Comparison of ENCODE assay signal across 18 cellular contexts in the genomic region with DNA sequence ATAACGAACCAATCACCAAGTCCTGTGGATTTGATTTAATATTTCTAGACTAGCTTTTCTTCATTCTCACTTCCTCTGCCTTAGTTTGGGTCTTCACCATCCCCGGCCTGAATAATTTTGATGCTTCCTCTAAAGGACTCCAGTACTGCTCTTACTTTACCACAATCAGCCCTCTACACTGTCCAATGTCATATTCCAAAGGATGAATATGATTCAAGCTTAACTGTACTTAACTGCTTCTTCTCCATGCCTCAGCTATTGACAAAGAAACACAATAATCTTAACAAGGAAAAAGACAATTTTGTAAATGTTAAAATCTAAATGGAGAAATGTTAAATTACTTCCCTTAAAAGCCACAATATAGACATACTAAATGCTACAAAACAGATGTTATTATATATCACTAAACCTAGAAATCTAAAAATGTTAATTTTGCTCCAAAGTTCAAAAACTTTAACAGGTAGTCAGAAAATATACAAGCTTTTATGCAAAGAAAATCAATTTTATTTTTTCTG.
A peak's percentile ranks its signal among the peaks of the same experiment; 100 is the strongest.
DNase-seq lines count a peak whose midpoint lies in the region; ATAC-seq, FAIRE-seq and TF ChIP-seq lines count a peak whose summit lies in the region.
"Had no signal": no experiment of that assay in that cellular context is flagged by ENCODE, and none has a peak within 500 bp of the region (broad histone marks: within the 10 kb centered on the region; RNA-seq: fewer than 3 reads in every experiment).

No MANE protein-coding gene starts in this region.

- H3K4me3 ChIP-seq in HepG2 (replicated peaks in 1 of 3; ENCODE audit: insufficient read depth in 1 of 3, low read depth in 2 of 3, low read length in 3 of 3) (no peak overlapping the region), right lobe of liver (no peak overlapping the region), suprapubic skin (no peak overlapping the region), thyroid gland (replicated peaks in 1 of 3) (no peak overlapping the region)
- H3K4me3 ChIP-seq in CD4-positive, alpha-beta memory T cell (ENCODE audit: low read length in 2 of 2): no peak overlapping the region

- 77% methylated on average over 2 of the region's 2 CpGs for WGBS in HepG2 (ENCODE audit: low lambda C conversion rate)
- WGBS in right lobe of liver (ENCODE audit: insufficient coverage, low coverage, low lambda C conversion rate, missing lambda C conversion rate): 88% methylated on average over 2 of the region's 2 CpGs
- 79% methylated on average over 2 of the region's 2 CpGs for WGBS in suprapubic skin
- 88 to 95% methylated on average over 2 of the region's 2 CpGs for whole genome bisulfite sequencing in thyroid gland, 2 donors

- H3K4me1 ChIP-seq in HepG2 (ENCODE audit: insufficient read depth, low read length) (peaks cover 58% of the 10 kb centered on the region), right lobe of liver (no peaks in the 10 kb centered on the region), suprapubic skin (peaks cover 6% of the 10 kb centered on the region), thyroid gland (peaks cover 17 to 38% of the 10 kb centered on the region in 2 donors)
- H3K4me1 ChIP-seq in CD4-positive, alpha-beta memory T cell (ENCODE audit: insufficient read depth, low read length): no peaks in the 10 kb centered on the region

- no peak overlapping the region for H3K4me3 Mint-ChIP-seq in CD4-positive, alpha-beta memory T cell
- H3K4me3 Mint-ChIP-seq: CD14-positive monocyte; T-helper 1 cell treated with Interleukin-12 subunit alpha and Interleukin-12 subunit beta and Interleukin-4 antibody, amounts not matched to agents 30 μg/mL and 1 μg/mL, for 36 hours had no signal

- TF ChIP-seq CTCF in HepG2 (CRISPR knock-in tag; IDR thresholded peaks at IDR 0.05) (no peak), right lobe of liver (IDR thresholded peaks at IDR 0.05) (no peak), suprapubic skin (IDR thresholded peaks at IDR 0.05) (no peak), thyroid gland (IDR thresholded peaks at IDR 0.05) (no peak)

- FAIRE-seq in HepG2 (lab: Jason Lieb, UNC): no peak

- H3K27ac ChIP-seq in HepG2 (ENCODE audit: extremely low read length, insufficient read depth, low read length) (peak overlapping the region; percentile 31), right lobe of liver (no peak overlapping the region), suprapubic skin (no peak overlapping the region), thyroid gland (no peak overlapping the region)
- H3K27ac ChIP-seq in CD4-positive, alpha-beta memory T cell (ENCODE audit: low read depth, low read length): no peak overlapping the region
- H3K27ac ChIP-seq: 22Rv1, brain microvascular endothelial cell, RWPE1 had no signal

- TSS peak; percentile 69 for BruUV-seq in HepG2 (replicated peaks; lab: Mats Ljungman, UMichigan)

- no peak for TF ChIP-seq RAD21 in HepG2 (CRISPR knock-in tag; IDR thresholded peaks at IDR 0.05)

- H3K9me3 ChIP-seq in HepG2 (ENCODE audit: low read length) (no peaks in the 10 kb centered on the region), right lobe of liver (no peaks in the 10 kb centered on the region), suprapubic skin (no peaks in the 10 kb centered on the region), thyroid gland (no peaks in the 10 kb centered on the region)
- no peaks in the 10 kb centered on the region for H3K9me3 ChIP-seq in CD4-positive, alpha-beta memory T cell (ENCODE audit: control insufficient read depth in 1 of 2, low read length in 2 of 2)

- H3K9ac ChIP-seq in HepG2 (ENCODE audit: insufficient read depth, low read depth, low read length): 0 out of 2 replicates have a peak overlapping the region, but pooled peaks have one; percentile 7

- in situ Hi-C loops in HepG2 (cut with HindIII; ENCODE audit: extremely low pct_ligation_motif_present, low pct_unique_long_range_greater_than_20kb): no loop called here

- no peaks in the 10 kb centered on the region for H3K4me1 Mint-ChIP-seq in CD4-positive, alpha-beta memory T cell

- H4K20me1 ChIP-seq in HepG2 (ENCODE audit: insufficient read depth, low read length): no peaks in the 10 kb centered on the region

- H3K9me3 Mint-ChIP-seq in CD4-positive, alpha-beta memory T cell: peaks cover 0 to 2% (median 0%) of the 10 kb centered on the region in 8 donors
- H3K9me3 Mint-ChIP-seq: CD14-positive monocyte; T-helper 1 cell treated with Interleukin-12 subunit alpha and Interleukin-12 subunit beta and Interleukin-4 antibody, amounts not matched to agents 30 μg/mL and 1 μg/mL, for 36 hours had no signal

- H2AFZ ChIP-seq in HepG2 (ENCODE audit: low read length): peak overlapping the region; percentile 1

- H3K36me3 Mint-ChIP-seq in CD4-positive, alpha-beta memory T cell: no peaks in the 10 kb centered on the region
- H3K36me3 Mint-ChIP-seq: CD14-positive monocyte had no signal

- peaks cover 4 to 14% of the 10 kb centered on the region in 2 donors for H3K27me3 Mint-ChIP-seq in CD4-positive, alpha-beta memory T cell

- H3K27me3 ChIP-seq in HepG2 (ENCODE audit: control insufficient read depth in 1 of 2, insufficient read depth in 2 of 2, low read length in 2 of 2) (no peaks in the 10 kb centered on the region), right lobe of liver (no peaks in the 10 kb centered on the region), suprapubic skin (no peaks in the 10 kb centered on the region), thyroid gland (no peaks in the 10 kb centered on the region)
- no peaks in the 10 kb centered on the region for H3K27me3 ChIP-seq in CD4-positive, alpha-beta memory T cell (ENCODE audit: insufficient read depth, low read length)
- H3K27me3 ChIP-seq: brain microvascular endothelial cell had no signal

- POLR2A ChIA-PET in HepG2 (lab: Yijun Ruan, JAX): interaction anchor here (0.6 to 2.8 kb wide), 14 partner anchors 12 to 174 kb away, joined by 3 to 26 read pairs (median 4); a partner anchor contains a TSS
- POLR2A ChIA-PET in CD4-positive, alpha-beta memory T cell (lab: Charles Lee; ENCODE audit: partially characterized antibody): no interaction called here

- TF ChIP-seq EP300 in HepG2 (IDR thresholded peaks at IDR 0.05; ENCODE audit: low read depth in 2 of 2, low read length in 2 of 2): no peak
- no peak for TF ChIP-seq EP300 in HepG2 (CRISPR knock-in tag; IDR thresholded peaks at IDR 0.05; ENCODE audit: borderline replicate concordance)
- TF ChIP-seq EP300 in suprapubic skin (IDR thresholded peaks at IDR 0.05): no peak

- H3K27ac Mint-ChIP-seq in CD4-positive, alpha-beta memory T cell: peak overlapping the region in 1 of 7 donors; percentile 16
- H3K27ac Mint-ChIP-seq: T-helper 1 cell treated with Interleukin-12 subunit alpha and Interleukin-12 subunit beta and Interleukin-4 antibody, amounts not matched to agents 30 μg/mL and 1 μg/mL, for 36 hours had no signal

- peak; percentile 26 for ATAC-seq in HepG2
- ATAC-seq in right lobe of liver: no peak
- peak; percentile 32 for ATAC-seq in HG02840 (IDR thresholded peaks at IDR 0.05; ENCODE audit: low FRiP score, unreplicated experiment)
- ATAC-seq in esophagus mucosa: no peak
- ATAC-seq: HCT116 had no signal

- no peaks in the 10 kb centered on the region for H3K79me2 ChIP-seq in HepG2 (ENCODE audit: insufficient read depth, low read length)

- intact Hi-C loops in HepG2 (cut with micrococcal nuclease; ENCODE audit: unreplicated experiment): loop anchor here (5.0 kb wide), 1 partner anchor 53 kb away; no protein-coding TSS in a partner anchor
- intact Hi-C loops in right lobe of liver (cut with DNase I): no loop called here
- intact Hi-C loops in CD4-positive, alpha-beta memory T cell (cut with micrococcal nuclease): no loop called here
- intact Hi-C loops in thyroid gland (cut with DNase I): no loop called here

- CTCF ChIA-PET in HepG2 (lab: Yijun Ruan, JAX; ENCODE audit: low intra/inter-chr PET ratio, low total read pairs): interaction anchor here (1.6 kb wide), 1 partner anchor 26 kb away, joined by 3 read pairs; no protein-coding TSS in a partner anchor
- CTCF ChIA-PET in CD4-positive, alpha-beta memory T cell (lab: Charles Lee; ENCODE audit: partially characterized antibody): no interaction called here

- peak overlapping the region; percentile 9; the same call in 1 of the 2 replicates for H3K4me2 ChIP-seq in HepG2 (ENCODE audit: low read depth, low read length)

- DNase-seq in HepG2 (ENCODE audit: low spot score) (no peak), right lobe of liver (no peak), OCI-M1 (lab: John Stamatoyannopoulos, UW) (peak; percentile 53), suprapubic skin (ENCODE audit: low spot score in 2 of 2) (no peak), thyroid gland (no peak)
- DNase-seq in CD4-positive, alpha-beta memory T cell: no peak
- DNase-seq: activated CD4-positive, alpha-beta T cell treated with anti-CD3 and anti-CD28 coated beads for 1 hour; activated CD8-positive, alpha-beta memory T cell treated with anti-CD3 and anti-CD28 coated beads, Interleukin-2, amount 50 U/mL, for 4 hours; activated naive CD4-positive, alpha-beta T cell; brain microvascular endothelial cell; NCI-H774 had no signal

- TF ChIP-seq POLR2A in HepG2 (IDR thresholded peaks at IDR 0.05; ENCODE audit: insufficient read depth in 1 of 2, low read depth in 2 of 2, low read length in 2 of 2) (no peak), right lobe of liver (IDR thresholded peaks at IDR 0.05) (no peak), suprapubic skin (IDR thresholded peaks at IDR 0.05) (no peak), thyroid gland (IDR thresholded peaks at IDR 0.05) (no peak)

- H3K36me3 ChIP-seq in HepG2 (replicated peaks in 1 of 2; ENCODE audit: control insufficient read depth in 1 of 2, insufficient read depth in 2 of 2, low read length in 2 of 2) (no peaks in the 10 kb centered on the region), right lobe of liver (no peaks in the 10 kb centered on the region), suprapubic skin (no peaks in the 10 kb centered on the region), thyroid gland (no peaks in the 10 kb centered on the region)
- no peaks in the 10 kb centered on the region for H3K36me3 ChIP-seq in CD4-positive, alpha-beta memory T cell (ENCODE audit: insufficient read depth, low read length)
- H3K36me3 ChIP-seq: brain microvascular endothelial cell had no signal

TF ChIP-seq in HepG2, 621 proteins besides CTCF, POLR2A, EP300 and RAD21 (continues in another document):
- TF ChIP-seq KDM3A (CRISPR knock-in tag; IDR thresholded peaks at IDR 0.05; ENCODE audit: low read depth) (no peak), ZNF550 (CRISPR knock-in tag; IDR thresholded peaks at IDR 0.05; ENCODE audit: borderline replicate concordance) (no peak), HIVEP1 (CRISPR knock-in tag; IDR thresholded peaks at IDR 0.05) (no peak), ZNF556 (CRISPR knock-in tag; IDR thresholded peaks at IDR 0.05; ENCODE audit: borderline replicate concordance) (no peak)
- TF ChIP-seq, protein P1, sequence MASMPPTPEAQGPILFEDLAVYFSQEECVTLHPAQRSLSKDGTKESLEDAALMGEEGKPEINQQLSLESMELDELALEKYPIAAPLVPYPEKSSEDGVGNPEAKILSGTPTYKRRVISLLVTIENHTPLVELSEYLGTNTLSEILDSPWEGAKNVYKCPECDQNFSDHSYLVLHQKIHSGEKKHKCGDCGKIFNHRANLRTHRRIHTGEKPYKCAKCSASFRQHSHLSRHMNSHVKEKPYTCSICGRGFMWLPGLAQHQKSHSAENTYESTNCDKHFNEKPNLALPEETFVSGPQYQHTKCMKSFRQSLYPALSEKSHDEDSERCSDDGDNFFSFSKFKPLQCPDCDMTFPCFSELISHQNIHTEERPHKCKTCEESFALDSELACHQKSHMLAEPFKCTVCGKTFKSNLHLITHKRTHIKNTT (CRISPR knock-in tag; IDR thresholded peaks at IDR 0.05): no peak

Comparison
In these comparisons a context has a peak if more than half of its experiments do, and no peak if none do; other contexts are left out.
1. ATAC-seq: peak in HepG2 (single experiment) and HG02840 (single experiment); none in right lobe of liver (0 of 4) and esophagus mucosa (single experiment).